16 cellular contexts compared by ENCODE assay signal in genomic region chr2:173720310-173720709, GRCh38.
A peak's percentile ranks its signal among the peaks of the same experiment; 100 is the strongest.
DNase-seq lines count a peak whose midpoint lies in the region; TF ChIP-seq lines count a peak whose summit lies in the region.
"Had no signal": no experiment of that assay in that cellular context is flagged by ENCODE, and none has a peak within 500 bp of the region (broad histone marks: within the 10 kb centered on the region; RNA-seq: fewer than 3 reads in every experiment).

No MANE protein-coding gene starts in this region.

- no peaks in the 10 kb centered on the region for H3K4me1 ChIP-seq in GM23248 (ENCODE audit: insufficient read depth)
- H3K4me1 ChIP-seq: BE2C had no signal

- no peak overlapping the region for H3K9ac ChIP-seq in GM23248

- no peaks in the 10 kb centered on the region for H4K20me1 ChIP-seq in GM23248 (ENCODE audit: insufficient read depth)

- no peak overlapping the region for H3K27ac ChIP-seq in GM23248

- in situ Hi-C loops in GM23248 (cut with MboI), result no loop called here

- no peaks in the 10 kb centered on the region for H3K36me3 ChIP-seq in GM23248 (ENCODE audit: low read depth)
- H3K36me3 ChIP-seq: BE2C had no signal

- DNase-seq in AG08395 (ENCODE audit: low spot score) (peak; percentile 47), GM23248 (peak; percentile 73), amniotic epithelial cell (ENCODE audit: low read depth) (peak; percentile 15), fibroblast of villous mesenchyme (ENCODE audit: low read depth) (peak; percentile 18), NCI-H510A (lab: John Stamatoyannopoulos, UW) (no peak), NCI-H510A treated with DMSO at 0.1 percent for 48 hours (lab: John Stamatoyannopoulos, UW) (no peak)
- no peak for DNase-seq in activated CD8-positive, alpha-beta memory T cell treated with anti-CD3 and anti-CD28 coated beads, Interleukin-2, amount 50 U/mL, for 48 hours
- no peak for DNase-seq in stimulated activated CD4-positive, alpha-beta T cell treated with anti-CD3 and anti-CD28 coated beads, Interleukin-4, amount 100 ng/mL, for 4 hours
- DNase-seq: activated naive CD4-positive, alpha-beta T cell treated with Interleukin-2 at 50 U/mL for 16 hours; BE2C; effector CD4-positive, alpha-beta T cell; NCI-H2029 treated with DMSO at 0.1 percent for 48 hours; NCI-H526 treated with DMSO at 0.1 percent for 48 hours; stimulated activated CD4-positive, alpha-beta T cell treated with anti-CD3 and anti-CD28 coated beads, Interleukin-1b, Interleukin-23, amount 100 ng/mL, for 48 hours; substantia nigra; SW 1271 had no signal

- no peak overlapping the region for H3K4me3 ChIP-seq in GM23248
- H3K4me3 ChIP-seq in fibroblast of villous mesenchyme (ENCODE audit: low read depth, low read length), result no peak overlapping the region

- no peaks in the 10 kb centered on the region for H3K9me3 ChIP-seq in GM23248 (ENCODE audit: low read depth)
- H3K9me3 ChIP-seq: BE2C had no signal

- peaks cover 10% of the 10 kb centered on the region for H3K27me3 ChIP-seq in GM23248 (replicated peaks; ENCODE audit: insufficient read depth)
- H3K27me3 ChIP-seq: BE2C had no signal

- no peak overlapping the region for H3K4me2 ChIP-seq in GM23248 (ENCODE audit: unreplicated experiment)

- H2AFZ ChIP-seq in GM23248, result no peak overlapping the region

- 5 to 13% methylated on average over 1 of the region's 1 CpG for WGBS in GM23248 (ENCODE audit: low coverage in 1 of 2, low lambda C conversion rate in 2 of 2, missing lambda C conversion rate in 2 of 2), 2 experiments

- H3K79me2 ChIP-seq in GM23248 (ENCODE audit: insufficient read depth), result no peaks in the 10 kb centered on the region

- no peaks in the 10 kb centered on the region for H3F3A ChIP-seq in GM23248 (ENCODE audit: insufficient read depth)

- TF ChIP-seq CTCF in fibroblast of villous mesenchyme (IDR thresholded peaks at IDR 0.05; ENCODE audit: insufficient read depth, low read depth, low read length), result no peak

- H3K9me2 ChIP-seq in GM23248 (ENCODE audit: insufficient read depth), result no peaks in the 10 kb centered on the region

Comparison
In these comparisons a context has a peak if more than half of its experiments do, and no peak if none do; other contexts are left out.
1. DNase-seq: peak in AG08395 (single experiment), GM23248 (single experiment), amniotic epithelial cell (single experiment) and fibroblast of villous mesenchyme (single experiment); none in activated CD8-positive, alpha-beta memory T cell treated with anti-CD3 and anti-CD28 coated beads, Interleukin-2, amount 50 U/mL, for 48 hours (single experiment), stimulated activated CD4-positive, alpha-beta T cell treated with anti-CD3 and anti-CD28 coated beads, Interleukin-4, amount 100 ng/mL, for 4 hours (0 of 2), NCI-H510A (single experiment) and NCI-H510A treated with DMSO at 0.1 percent for 48 hours (single experiment).